In genomic region chr11:74592441-74593362, GRCh38 we compare ENCODE assay signal across 1 cellular context.
TF ChIP-seq lines count a peak whose summit lies in the region.

A gene with protein sequence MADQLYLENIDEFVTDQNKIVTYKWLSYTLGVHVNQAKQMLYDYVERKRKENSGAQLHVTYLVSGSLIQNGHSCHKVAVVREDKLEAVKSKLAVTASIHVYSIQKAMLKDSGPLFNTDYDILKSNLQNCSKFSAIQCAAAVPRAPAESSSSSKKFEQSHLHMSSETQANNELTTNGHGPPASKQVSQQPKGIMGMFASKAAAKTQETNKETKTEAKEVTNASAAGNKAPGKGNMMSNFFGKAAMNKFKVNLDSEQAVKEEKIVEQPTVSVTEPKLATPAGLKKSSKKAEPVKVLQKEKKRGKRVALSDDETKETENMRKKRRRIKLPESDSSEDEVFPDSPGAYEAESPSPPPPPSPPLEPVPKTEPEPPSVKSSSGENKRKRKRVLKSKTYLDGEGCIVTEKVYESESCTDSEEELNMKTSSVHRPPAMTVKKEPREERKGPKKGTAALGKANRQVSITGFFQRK (plus strand): TSS chr11:74592582. CDS start chr11:74592659, 77 bp downstream.

TF ChIP-seq in K562, 482 proteins besides CTCF, POLR2A, EP300 and RAD21 (continued from another document and continues in another):
- no peak for TF ChIP-seq ZNF318 (IDR thresholded peaks at IDR 0.05; ENCODE audit: borderline replicate concordance in 1 of 2, low read depth in 1 of 2)
- peak in 1 of 2 experiments; percentile 5; a peak in 1 of 4 replicates for TF ChIP-seq TEAD1 (CRISPR knock-in tag; IDR thresholded peaks at IDR 0.05)
- peak; percentile 91 for TF ChIP-seq NR2C2 (CRISPR knock-in tag; IDR thresholded peaks at IDR 0.05)
- peak; percentile 99 for TF ChIP-seq NR2C2 (tag; IDR thresholded peaks at IDR 0.05)
- no peak for TF ChIP-seq NUFIP1 (IDR thresholded peaks at IDR 0.05; ENCODE audit: partially characterized antibody)
- TF ChIP-seq, protein P1, sequence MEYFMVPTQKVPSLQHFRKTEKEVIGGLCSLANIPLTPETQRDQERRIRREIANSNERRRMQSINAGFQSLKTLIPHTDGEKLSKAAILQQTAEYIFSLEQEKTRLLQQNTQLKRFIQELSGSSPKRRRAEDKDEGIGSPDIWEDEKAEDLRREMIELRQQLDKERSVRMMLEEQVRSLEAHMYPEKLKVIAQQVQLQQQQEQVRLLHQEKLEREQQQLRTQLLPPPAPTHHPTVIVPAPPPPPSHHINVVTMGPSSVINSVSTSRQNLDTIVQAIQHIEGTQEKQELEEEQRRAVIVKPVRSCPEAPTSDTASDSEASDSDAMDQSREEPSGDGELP (CRISPR knock-in tag; IDR thresholded peaks at IDR 0.05; ENCODE audit: borderline replicate concordance): peak; percentile 77; the same call in 1 of the 2 replicates
- peak; percentile 46; the same call in 1 of the 2 replicates for TF ChIP-seq ZBTB7A (IDR thresholded peaks at IDR 0.05; ENCODE audit: borderline replicate concordance, control insufficient read depth, low read depth, low read length)
- no peak for TF ChIP-seq SRSF1 (IDR thresholded peaks at IDR 0.05; ENCODE audit: low read depth, low read length)
- TF ChIP-seq, protein P2, sequence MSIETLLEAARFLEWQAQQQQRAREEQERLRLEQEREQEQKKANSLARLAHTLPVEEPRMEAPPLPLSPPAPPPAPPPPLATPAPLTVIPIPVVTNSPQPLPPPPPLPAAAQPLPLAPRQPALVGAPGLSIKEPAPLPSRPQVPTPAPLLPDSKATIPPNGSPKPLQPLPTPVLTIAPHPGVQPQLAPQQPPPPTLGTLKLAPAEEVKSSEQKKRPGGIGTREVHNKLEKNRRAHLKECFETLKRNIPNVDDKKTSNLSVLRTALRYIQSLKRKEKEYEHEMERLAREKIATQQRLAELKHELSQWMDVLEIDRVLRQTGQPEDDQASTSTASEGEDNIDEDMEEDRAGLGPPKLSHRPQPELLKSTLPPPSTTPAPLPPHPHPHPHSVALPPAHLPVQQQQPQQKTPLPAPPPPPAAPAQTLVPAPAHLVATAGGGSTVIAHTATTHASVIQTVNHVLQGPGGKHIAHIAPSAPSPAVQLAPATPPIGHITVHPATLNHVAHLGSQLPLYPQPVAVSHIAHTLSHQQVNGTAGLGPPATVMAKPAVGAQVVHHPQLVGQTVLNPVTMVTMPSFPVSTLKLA (conservative IDR thresholded peaks at IDR 0.05): peak; percentile 64 to 81; a peak in 3 of 4 replicates
- TF ChIP-seq POU5F1 (IDR thresholded peaks at IDR 0.05; ENCODE audit: borderline replicate concordance, low read depth, low read length, partially characterized antibody): peak; percentile 76
- TF ChIP-seq FOXJ2 (tag; IDR thresholded peaks at IDR 0.05): peak; percentile 92
- TF ChIP-seq TRIM28 (IDR thresholded peaks at IDR 0.05): no peak
- no peak for TF ChIP-seq HEY1 (CRISPR knock-in tag; IDR thresholded peaks at IDR 0.05; ENCODE audit: borderline replicate concordance)
- no peak for TF ChIP-seq CREB5 (CRISPR knock-in tag; IDR thresholded peaks at IDR 0.05)
- peak; percentile 94 for TF ChIP-seq E2F4 (CRISPR knock-in tag; IDR thresholded peaks at IDR 0.05; ENCODE audit: low read depth)
- TF ChIP-seq SIX5 (IDR thresholded peaks at IDR 0.05; ENCODE audit: borderline replicate concordance in 1 of 2, insufficient read depth in 1 of 2, low read depth in 1 of 2, low read length in 2 of 2): peak in 1 of 2 experiments; percentile 11; a peak in 1 of 4 replicates
- TF ChIP-seq, protein P3, sequence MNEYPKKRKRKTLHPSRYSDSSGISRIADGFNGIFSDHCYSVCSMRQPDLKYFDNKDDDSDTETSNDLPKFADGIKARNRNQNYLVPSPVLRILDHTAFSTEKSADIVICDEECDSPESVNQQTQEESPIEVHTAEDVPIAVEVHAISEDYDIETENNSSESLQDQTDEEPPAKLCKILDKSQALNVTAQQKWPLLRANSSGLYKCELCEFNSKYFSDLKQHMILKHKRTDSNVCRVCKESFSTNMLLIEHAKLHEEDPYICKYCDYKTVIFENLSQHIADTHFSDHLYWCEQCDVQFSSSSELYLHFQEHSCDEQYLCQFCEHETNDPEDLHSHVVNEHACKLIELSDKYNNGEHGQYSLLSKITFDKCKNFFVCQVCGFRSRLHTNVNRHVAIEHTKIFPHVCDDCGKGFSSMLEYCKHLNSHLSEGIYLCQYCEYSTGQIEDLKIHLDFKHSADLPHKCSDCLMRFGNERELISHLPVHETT (CRISPR knock-in tag; conservative IDR thresholded peaks at IDR 0.05 in 1 of 2, IDR thresholded peaks at IDR 0.05 in 1 of 2): no peak
- TF ChIP-seq MAX (CRISPR knock-in tag; IDR thresholded peaks at IDR 0.05): 0 out of 2 replicates have a peak, but pooled peaks have one; percentile 16
- peak in 1 of 2 experiments; percentile 28; a peak in 1 of 4 replicates for TF ChIP-seq NRF1 (conservative IDR thresholded peaks at IDR 0.05 in 1 of 2, IDR thresholded peaks at IDR 0.05 in 1 of 2)
- TF ChIP-seq KAT8 (IDR thresholded peaks at IDR 0.05; ENCODE audit: low read depth): no peak
- TF ChIP-seq, protein P4, sequence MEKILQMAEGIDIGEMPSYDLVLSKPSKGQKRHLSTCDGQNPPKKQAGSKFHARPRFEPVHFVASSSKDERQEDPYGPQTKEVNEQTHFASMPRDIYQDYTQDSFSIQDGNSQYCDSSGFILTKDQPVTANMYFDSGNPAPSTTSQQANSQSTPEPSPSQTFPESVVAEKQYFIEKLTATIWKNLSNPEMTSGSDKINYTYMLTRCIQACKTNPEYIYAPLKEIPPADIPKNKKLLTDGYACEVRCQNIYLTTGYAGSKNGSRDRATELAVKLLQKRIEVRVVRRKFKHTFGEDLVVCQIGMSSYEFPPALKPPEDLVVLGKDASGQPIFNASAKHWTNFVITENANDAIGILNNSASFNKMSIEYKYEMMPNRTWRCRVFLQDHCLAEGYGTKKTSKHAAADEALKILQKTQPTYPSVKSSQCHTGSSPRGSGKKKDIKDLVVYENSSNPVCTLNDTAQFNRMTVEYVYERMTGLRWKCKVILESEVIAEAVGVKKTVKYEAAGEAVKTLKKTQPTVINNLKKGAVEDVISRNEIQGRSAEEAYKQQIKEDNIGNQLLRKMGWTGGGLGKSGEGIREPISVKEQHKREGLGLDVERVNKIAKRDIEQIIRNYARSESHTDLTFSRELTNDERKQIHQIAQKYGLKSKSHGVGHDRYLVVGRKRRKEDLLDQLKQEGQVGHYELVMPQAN (IDR thresholded peaks at IDR 0.05; ENCODE audit: borderline replicate concordance): peak; percentile 86
- peak; percentile 92 for TF ChIP-seq CXXC5 (CRISPR knock-in tag; IDR thresholded peaks at IDR 0.05)
- TF ChIP-seq SP2 (IDR thresholded peaks at IDR 0.05; ENCODE audit: extremely low read depth, low read depth, low read length, poor library complexity, severe bottlenecking): no peak
- peak; percentile 39; the same call in 1 of the 2 replicates for TF ChIP-seq ESRRA (IDR thresholded peaks at IDR 0.05; ENCODE audit: borderline replicate concordance, low read depth)
- peak; percentile 95 for TF ChIP-seq NR2C1 (IDR thresholded peaks at IDR 0.05)
- TF ChIP-seq NR2C1 (tag; IDR thresholded peaks at IDR 0.05): peak; percentile 96
- peak; percentile 74; the same call in 1 of the 2 replicates for TF ChIP-seq ZZZ3 (IDR thresholded peaks at IDR 0.05)
- no peak for TF ChIP-seq BACH1 (tag; IDR thresholded peaks at IDR 0.05)
- TF ChIP-seq, protein P5, sequence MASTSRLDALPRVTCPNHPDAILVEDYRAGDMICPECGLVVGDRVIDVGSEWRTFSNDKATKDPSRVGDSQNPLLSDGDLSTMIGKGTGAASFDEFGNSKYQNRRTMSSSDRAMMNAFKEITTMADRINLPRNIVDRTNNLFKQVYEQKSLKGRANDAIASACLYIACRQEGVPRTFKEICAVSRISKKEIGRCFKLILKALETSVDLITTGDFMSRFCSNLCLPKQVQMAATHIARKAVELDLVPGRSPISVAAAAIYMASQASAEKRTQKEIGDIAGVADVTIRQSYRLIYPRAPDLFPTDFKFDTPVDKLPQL (IDR thresholded peaks at IDR 0.05; ENCODE audit: extremely low read depth, insufficient read length): no peak
- TF ChIP-seq CTBP1 (IDR thresholded peaks at IDR 0.05; ENCODE audit: borderline replicate concordance): 0 out of 2 replicates have a peak, but pooled peaks have one; percentile 27
- TF ChIP-seq HCFC1 (IDR thresholded peaks at IDR 0.05; ENCODE audit: low read depth, low read length): peak; percentile 70
- no peak for TF ChIP-seq BRF1 (IDR thresholded peaks at IDR 0.05; ENCODE audit: borderline replicate concordance, extremely low read depth, insufficient read length)
- peak; percentile 54; the same call in 1 of the 2 replicates for TF ChIP-seq GTF2E2 (tag; IDR thresholded peaks at IDR 0.05)
- peak; percentile 76 for TF ChIP-seq KLF16 (IDR thresholded peaks at IDR 0.05)
- no peak for TF ChIP-seq ZNF57 (CRISPR knock-in tag; IDR thresholded peaks at IDR 0.05)
- TF ChIP-seq, protein P6, sequence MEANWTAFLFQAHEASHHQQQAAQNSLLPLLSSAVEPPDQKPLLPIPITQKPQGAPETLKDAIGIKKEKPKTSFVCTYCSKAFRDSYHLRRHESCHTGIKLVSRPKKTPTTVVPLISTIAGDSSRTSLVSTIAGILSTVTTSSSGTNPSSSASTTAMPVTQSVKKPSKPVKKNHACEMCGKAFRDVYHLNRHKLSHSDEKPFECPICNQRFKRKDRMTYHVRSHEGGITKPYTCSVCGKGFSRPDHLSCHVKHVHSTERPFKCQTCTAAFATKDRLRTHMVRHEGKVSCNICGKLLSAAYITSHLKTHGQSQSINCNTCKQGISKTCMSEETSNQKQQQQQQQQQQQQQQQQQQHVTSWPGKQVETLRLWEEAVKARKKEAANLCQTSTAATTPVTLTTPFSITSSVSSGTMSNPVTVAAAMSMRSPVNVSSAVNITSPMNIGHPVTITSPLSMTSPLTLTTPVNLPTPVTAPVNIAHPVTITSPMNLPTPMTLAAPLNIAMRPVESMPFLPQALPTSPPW (CRISPR knock-in tag; IDR thresholded peaks at IDR 0.05): peak; percentile 71
- TF ChIP-seq TAF1 (IDR thresholded peaks at IDR 0.05; ENCODE audit: control insufficient read depth, extremely low read depth, insufficient read depth, low read length, severe bottlenecking): peak; percentile 61
- TF ChIP-seq ZNF696 (CRISPR knock-in tag; conservative IDR thresholded peaks at IDR 0.05): no peak
